10 cellular contexts compared by ENCODE assay signal in the genomic region with DNA sequence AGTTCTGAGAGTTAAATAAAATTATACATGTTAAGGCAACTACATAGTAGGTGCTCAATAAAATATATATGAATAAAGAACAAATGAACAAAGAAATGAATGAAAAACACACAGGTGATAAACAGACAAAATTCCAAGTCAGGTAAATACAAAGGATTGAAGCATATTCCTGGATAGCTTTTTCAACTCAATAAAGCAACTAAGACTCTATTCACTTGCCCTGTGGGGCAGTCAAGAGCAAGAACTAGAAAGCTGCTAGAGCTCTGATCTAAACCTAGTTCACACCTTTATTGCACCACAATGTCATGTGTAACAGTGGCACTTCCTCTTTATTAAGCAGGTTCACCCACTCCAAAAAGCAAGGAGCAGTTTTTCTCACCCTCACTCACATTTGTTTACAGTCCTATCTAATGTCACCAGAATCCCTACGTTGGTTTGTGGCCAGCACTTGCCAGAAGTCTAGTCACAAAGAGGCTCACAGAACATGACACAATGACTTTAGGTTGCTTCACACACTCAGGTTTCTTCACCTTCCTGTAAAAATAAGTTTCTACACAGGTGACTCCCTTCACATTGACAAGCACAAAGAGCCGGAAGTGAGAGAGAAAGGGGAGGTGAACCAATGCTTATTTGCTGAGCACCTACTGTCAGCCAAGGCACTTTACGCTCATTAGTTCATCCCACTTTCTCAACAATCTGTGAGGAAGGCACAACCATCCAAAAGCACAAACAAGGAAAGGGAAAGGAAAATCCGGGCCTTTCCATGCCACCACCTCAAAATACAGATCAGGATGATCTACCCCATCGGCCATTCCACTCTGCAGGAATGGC.
DNase-seq lines count a peak whose midpoint lies in the region; ATAC-seq, FAIRE-seq and TF ChIP-seq lines count a peak whose summit lies in the region.
"Had no signal": no experiment of that assay in that cellular context is flagged by ENCODE, and none has a peak within 500 bp of the region (broad histone marks: within the 10 kb centered on the region; RNA-seq: fewer than 3 reads in every experiment).

No MANE protein-coding gene starts in this region.

- BruUV-seq in endothelial cell of umbilical vein (replicated peaks; lab: Mats Ljungman, UMichigan) = no TSS peak

- POLR2A ChIA-PET in WTC11 (lab: Charles Lee) = no interaction called here
- POLR2A ChIA-PET in endothelial cell of umbilical vein (lab: Charles Lee) = no interaction called here

- ATAC-seq in HG03432 (IDR thresholded peaks at IDR 0.05; ENCODE audit: unreplicated experiment) (peak; percentile 65), WTC11 (no peak)

- no peaks in the 10 kb centered on the region for H3K9me3 Mint-ChIP-seq in WTC11

- H3K27me3 Mint-ChIP-seq in WTC11 (ENCODE audit: low read depth) = no peaks in the 10 kb centered on the region

- H3K4me3 Mint-ChIP-seq in WTC11 = no peak overlapping the region

- H3K4me3 ChIP-seq in endothelial cell of umbilical vein (replicated peaks in 1 of 3; ENCODE audit: insufficient read depth in 1 of 3, low read depth in 1 of 3, low read length in 3 of 3) (no peak overlapping the region), tibial artery (no peak overlapping the region)
- H3K4me3 ChIP-seq: adrenal gland had no signal

- peaks cover 30% of the 10 kb centered on the region for H3K36me3 Mint-ChIP-seq in WTC11

- no peak for FAIRE-seq in endothelial cell of umbilical vein (lab: Jason Lieb, UNC)

- no peak overlapping the region for H3K4me2 ChIP-seq in endothelial cell of umbilical vein (ENCODE audit: insufficient read depth, low read length)

- CTCF ChIA-PET in WTC11 (lab: Charles Lee) (no interaction called here), endothelial cell of umbilical vein (lab: Charles Lee) (no interaction called here)

- peaks cover 54% of the 10 kb centered on the region for H3K79me2 ChIP-seq in endothelial cell of umbilical vein (ENCODE audit: control insufficient read depth, insufficient read depth, low read length)

- H3K4me1 ChIP-seq in endothelial cell of umbilical vein (ENCODE audit: control insufficient read depth, extremely low read depth, insufficient read depth, low read length) (peaks cover 46% of the 10 kb centered on the region), tibial artery (no peaks in the 10 kb centered on the region)
- H3K4me1 ChIP-seq: adrenal gland had no signal

- TF ChIP-seq POLR2A in endothelial cell of umbilical vein (IDR thresholded peaks at IDR 0.05; ENCODE audit: low read depth, low read length) = no peak

- intact Hi-C loops in endothelial cell of umbilical vein (cut with micrococcal nuclease) = no loop called here
- intact Hi-C loops in tibial artery (cut with DNase I; ENCODE audit: low total_unique reads) = no loop called here

- TF ChIP-seq CTCF in WTC11 (IDR thresholded peaks at IDR 0.05) = no peak
- no peak for TF ChIP-seq CTCF in endothelial cell of umbilical vein (IDR thresholded peaks at IDR 0.05; ENCODE audit: extremely low read depth in 1 of 2, insufficient read depth in 1 of 2, low read depth in 1 of 2, low read length in 2 of 2)
- TF ChIP-seq CTCF in tibial artery (IDR thresholded peaks at IDR 0.05) = no peak

- peaks cover 12% of the 10 kb centered on the region for H3K4me1 Mint-ChIP-seq in WTC11

- H3K27ac ChIP-seq in endothelial cell of umbilical vein (ENCODE audit: insufficient read depth, low read depth, low read length) (peak overlapping the region; percentile 5), tibial artery (no peak overlapping the region)
- H3K27ac ChIP-seq: 22Rv1 had no signal

- DNase-seq in NCI-H2107 treated with DMSO at 0.1 percent for 48 hours (lab: John Stamatoyannopoulos, UW; ENCODE audit: unreplicated experiment) (peak; percentile 33), NCI-H2107 (lab: John Stamatoyannopoulos, UW) (no peak), WTC11 (ENCODE audit: low spot score) (no peak), endothelial cell of umbilical vein (ENCODE audit: low read depth, low spot score) (no peak), NCI-H146 treated with DMSO at 0.1 percent for 48 hours (lab: John Stamatoyannopoulos, UW; ENCODE audit: unreplicated experiment) (no peak), tibial artery (no peak)
- DNase-seq in stimulated activated CD8-positive, alpha-beta memory T cell treated with anti-CD3 and anti-CD28 coated beads, Interleukin-12 subunit alpha, Interleukin-12 subunit beta, amount 100 ng/mL, for 24 hours (ENCODE audit: extremely low read depth) = peak; percentile 31

- dilution Hi-C loops in endothelial cell of umbilical vein (cut with MboI; ENCODE audit: extremely low pct_ligation_motif_present, low sequenced_read_pairs) = no loop called here

- no peak overlapping the region for H3K9ac ChIP-seq in endothelial cell of umbilical vein (replicated peaks; ENCODE audit: extremely low read depth, insufficient read depth, low read length)

- no peaks in the 10 kb centered on the region for H4K20me1 ChIP-seq in endothelial cell of umbilical vein (replicated peaks; ENCODE audit: control insufficient read depth, extremely low read depth, insufficient read depth, low read length)

- no peaks in the 10 kb centered on the region for H3K27me3 ChIP-seq in endothelial cell of umbilical vein (ENCODE audit: control insufficient read depth in 2 of 2, insufficient read depth in 2 of 2, low read length in 2 of 2)
- H3K27me3 ChIP-seq in tibial artery = no peaks in the 10 kb centered on the region
- H3K27me3 ChIP-seq: adrenal gland had no signal

- H2AFZ ChIP-seq in endothelial cell of umbilical vein (ENCODE audit: low read depth, low read length) = no peak overlapping the region

- H3K36me3 ChIP-seq in endothelial cell of umbilical vein (ENCODE audit: control insufficient read depth in 2 of 2, extremely low read depth in 1 of 2, insufficient read depth in 2 of 2, low read length in 2 of 2) (peaks cover 4 to 12% of the 10 kb centered on the region in 2 experiments), tibial artery (peaks cover 21 to 57% (median 30%) of the 10 kb centered on the region in 3 donors)

- no peaks in the 10 kb centered on the region for H3K9me3 ChIP-seq in endothelial cell of umbilical vein (replicated peaks; ENCODE audit: control insufficient read depth, insufficient read depth, low read length)
- H3K9me3 ChIP-seq in tibial artery = no peaks in the 10 kb centered on the region
- H3K9me3 ChIP-seq: adrenal gland had no signal

- H3K27ac Mint-ChIP-seq in WTC11 = peak overlapping the region; percentile 15

- H3K9me1 ChIP-seq in endothelial cell of umbilical vein (replicated peaks; ENCODE audit: control insufficient read depth, extremely low read depth, insufficient read depth, low read length) = no peaks in the 10 kb centered on the region

TF ChIP-seq in WTC11, 78 proteins besides CTCF, POLR2A, EP300 and RAD21 (continues in another document):
- no peak for TF ChIP-seq ZBTB21 (CRISPR knock-in tag; IDR thresholded peaks at IDR 0.05; ENCODE audit: borderline replicate concordance)
- TF ChIP-seq, protein P1, sequence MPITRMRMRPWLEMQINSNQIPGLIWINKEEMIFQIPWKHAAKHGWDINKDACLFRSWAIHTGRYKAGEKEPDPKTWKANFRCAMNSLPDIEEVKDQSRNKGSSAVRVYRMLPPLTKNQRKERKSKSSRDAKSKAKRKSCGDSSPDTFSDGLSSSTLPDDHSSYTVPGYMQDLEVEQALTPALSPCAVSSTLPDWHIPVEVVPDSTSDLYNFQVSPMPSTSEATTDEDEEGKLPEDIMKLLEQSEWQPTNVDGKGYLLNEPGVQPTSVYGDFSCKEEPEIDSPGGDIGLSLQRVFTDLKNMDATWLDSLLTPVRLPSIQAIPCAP (CRISPR knock-in tag; IDR thresholded peaks at IDR 0.05) = no peak
- TF ChIP-seq, protein P2, sequence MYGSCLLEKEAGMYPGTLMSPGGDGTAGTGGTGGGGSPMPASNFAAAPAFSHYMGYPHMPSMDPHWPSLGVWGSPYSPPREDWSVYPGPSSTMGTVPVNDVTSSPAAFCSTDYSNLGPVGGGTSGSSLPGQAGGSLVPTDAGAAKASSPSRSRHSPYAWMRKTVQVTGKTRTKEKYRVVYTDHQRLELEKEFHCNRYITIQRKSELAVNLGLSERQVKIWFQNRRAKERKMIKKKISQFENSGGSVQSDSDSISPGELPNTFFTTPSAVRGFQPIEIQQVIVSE (CRISPR knock-in tag; IDR thresholded peaks at IDR 0.05; ENCODE audit: borderline replicate concordance) = no peak
- TF ChIP-seq MXD4 (CRISPR knock-in tag; IDR thresholded peaks at IDR 0.05; ENCODE audit: borderline replicate concordance) = no peak
- TF ChIP-seq, protein P3, sequence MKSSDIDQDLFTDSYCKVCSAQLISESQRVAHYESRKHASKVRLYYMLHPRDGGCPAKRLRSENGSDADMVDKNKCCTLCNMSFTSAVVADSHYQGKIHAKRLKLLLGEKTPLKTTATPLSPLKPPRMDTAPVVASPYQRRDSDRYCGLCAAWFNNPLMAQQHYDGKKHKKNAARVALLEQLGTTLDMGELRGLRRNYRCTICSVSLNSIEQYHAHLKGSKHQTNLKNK (CRISPR knock-in tag; IDR thresholded peaks at IDR 0.05) = no peak

TF ChIP-seq in endothelial cell of umbilical vein, 7 proteins besides CTCF, POLR2A, EP300 and RAD21:
- TF ChIP-seq GATA2 (IDR thresholded peaks at IDR 0.05; ENCODE audit: insufficient read depth, insufficient read length, low read depth, low read length) (no peak), POLR2AphosphoS5 (IDR thresholded peaks at IDR 0.05; ENCODE audit: insufficient read depth, low read depth, low read length) (no peak), JUN (IDR thresholded peaks at IDR 0.05; ENCODE audit: borderline replicate concordance, insufficient read depth, insufficient read length, low read depth) (no peak)

Comparison
In these comparisons a context has a peak if more than half of its experiments do, and no peak if none do; other contexts are left out.
1. DNase-seq: peak in NCI-H2107 treated with DMSO at 0.1 percent for 48 hours (single experiment) and stimulated activated CD8-positive, alpha-beta memory T cell treated with anti-CD3 and anti-CD28 coated beads, Interleukin-12 subunit alpha, Interleukin-12 subunit beta, amount 100 ng/mL, for 24 hours (single experiment); none in NCI-H2107 (single experiment), WTC11 (single experiment), endothelial cell of umbilical vein (single experiment), NCI-H146 treated with DMSO at 0.1 percent for 48 hours (single experiment) and tibial artery (0 of 2).